In genomic region chr11:6619021-6619745, GRCh38 we compare ENCODE assay signal across 8 cellular contexts. TPM values are rescaled to one million over a fixed set of nuclear protein-coding genes. Genes with fewer than 3 reads are reported as not detected.
DNase-seq lines count a peak whose midpoint lies in the region; ATAC-seq and TF ChIP-seq lines count a peak whose summit lies in the region.

TPP1 (minus strand) TSS chr11:6619422; CDS start chr11:6619400, 22 bp downstream.

- peak within 1 kb of the TSS; percentile 96 for H3K4me3 ChIP-seq in WI38 (ENCODE audit: low read depth, low read length)
- peak within 1 kb of the TSS; percentile 74 to 86 for H3K4me3 ChIP-seq in cardiac fibroblast (replicated peaks in 1 of 2; ENCODE audit: low read depth in 2 of 2, low read length in 2 of 2)

- peak; percentile 97 for DNase-seq in AG08396 (ENCODE audit: low spot score)
- peak; percentile 99 for DNase-seq in NCI-H2227 treated with DMSO at 0.1 percent for 48 hours (lab: John Stamatoyannopoulos, UW)
- DNase-seq in cardiac fibroblast (ENCODE audit: low read depth in 2 of 2): peak; percentile 96
- DNase-seq in immature natural killer cell: peak; percentile 91 to 93 (median 92)
- DNase-seq in smooth muscle cell of the brain vasculature (ENCODE audit: low read depth, low spot score): peak; percentile 83

- H3K27me3 Mint-ChIP-seq in immature natural killer cell (ENCODE audit: low read depth in 3 of 3): peaks cover 0 to 3% (median 0%) of the 10 kb centered on the region in 3 donors

- peak; percentile 73 for TF ChIP-seq POLR2A in GM18951 (IDR thresholded peaks at IDR 0.05; ENCODE audit: extremely low read depth, insufficient read depth, insufficient read length)

- H3K4me1 Mint-ChIP-seq in immature natural killer cell: peaks cover 6 to 10% of the 10 kb centered on the region in 2 donors

- H3K9me3 Mint-ChIP-seq in immature natural killer cell: no peaks in the 10 kb centered on the region

- H3K36me3 Mint-ChIP-seq in immature natural killer cell: peaks cover 0 to 10% (median 8%) of the 10 kb centered on the region in 3 donors

- peak; percentile 100 for ATAC-seq in HG03175 (IDR thresholded peaks at IDR 0.05; ENCODE audit: unreplicated experiment)

- no peak within 1 kb of the TSS for H3K4me3 Mint-ChIP-seq in immature natural killer cell

- TF ChIP-seq CTCF in WI38 (IDR thresholded peaks at IDR 0.05; ENCODE audit: low read depth, low read length) (no peak), cardiac fibroblast (IDR thresholded peaks at IDR 0.05; ENCODE audit: low read depth, low read length) (no peak)

- in situ Hi-C loops in GM18951 (cut with MboI; ENCODE audit: low sequenced_read_pairs, unreplicated experiment): no loop called here

- H3K27ac Mint-ChIP-seq in immature natural killer cell: no peak within 1 kb of the TSS

RNA-seq across cellular contexts. Expression of gene TPP1, which starts in this region (rescaled TPM):
- 100 to 1,000 TPM; 110 to 225 (median 167) TPM for polyA plus RNA-seq in immature natural killer cell

Comparison
In these comparisons a context has a peak if more than half of its experiments do, and no peak if none do; other contexts are left out.
1. Peak in every context shown above with its lines: DNase-seq, ATAC-seq and H3K4me3 ChIP-seq.